ENCODE assay signal across 18 cellular contexts in genomic region chrX:154506483-154507332, GRCh38.
"Had no signal": no experiment of that assay in that cellular context is flagged by ENCODE, and none has a peak within 500 bp of the region (broad histone marks: within the 10 kb centered on the region; RNA-seq: fewer than 3 reads in every experiment).

No MANE protein-coding gene starts in this region.

- H3K27me3 ChIP-seq: colonic mucosa, sigmoid colon, thyroid gland had no signal

- H3K27ac ChIP-seq: colonic mucosa, sigmoid colon, thyroid gland had no signal

- H3K27me3 Mint-ChIP-seq: activated CD4-positive, alpha-beta T cell treated with anti-CD3 and anti-CD28 coated beads, Interleukin-2, amount 10 ng/mL, durations not matched to agents 7 days and 5 days; brain; central memory CD8-positive, alpha-beta T cell; memory B cell; naive thymus-derived CD8-positive, alpha-beta T cell; stimulated activated naive B cell treated with anti-CD40 and anti-IgM and Interleukin-4, amounts not matched to agents 10 μg/mL and 1 μg/mL and 100 μg/mL, for 72 hours had no signal

- H3K4me3 Mint-ChIP-seq: activated CD4-positive, alpha-beta T cell treated with anti-CD3 and anti-CD28 coated beads, Interleukin-2, amount 10 ng/mL, durations not matched to agents 7 days and 5 days; activated naive CD4-positive, alpha-beta T cell treated with anti-CD3 and anti-CD28 coated beads for 36 hours; activated T-cell treated with anti-CD3 and anti-CD28 coated beads, Interleukin-2, amount 50 U/mL, for 4 hours; brain; central memory CD8-positive, alpha-beta T cell; memory B cell; naive thymus-derived CD8-positive, alpha-beta T cell; stimulated activated naive B cell treated with anti-CD40 and anti-IgM and Interleukin-4, amounts not matched to agents 10 μg/mL and 1 μg/mL and 100 μg/mL, for 72 hours had no signal

- H3K4me1 ChIP-seq: colonic mucosa, sigmoid colon, thyroid gland had no signal

- ATAC-seq: activated CD4-positive, CD25-positive, alpha-beta regulatory T cell treated with anti-CD3 and anti-CD28 coated beads, Interleukin-2, amount 50 U/mL, for 24 hours; activated T-cell treated with anti-CD3 and anti-CD28 coated beads, Interleukin-2, amount 50 U/mL, for 4 hours; left ventricle myocardium superior; naive thymus-derived CD8-positive, alpha-beta T cell; stimulated activated naive B cell treated with anti-CD40 and anti-IgM and Interleukin-4, amounts not matched to agents 10 μg/mL and 1 μg/mL and 100 μg/mL, for 72 hours had no signal

- DNase-seq: activated CD4-positive, alpha-beta T cell treated with anti-CD3 and anti-CD28 coated beads, Interleukin-2, amount 10 ng/mL, durations not matched to agents 7 days and 5 days; activated CD8-positive, alpha-beta memory T cell treated with anti-CD3 and anti-CD28 coated beads, Interleukin-2, amount 50 U/mL, for 4 hours; activated naive CD4-positive, alpha-beta T cell treated with anti-CD3 and anti-CD28 coated beads for 36 hours; activated T-cell treated with anti-CD3 and anti-CD28 coated beads, Interleukin-2, amount 50 U/mL, for 4 hours; colonic mucosa; erythroblast; foreskin melanocyte; glutamatergic neuron; left ventricle myocardium superior; naive thymus-derived CD8-positive, alpha-beta T cell; sigmoid colon; stimulated activated naive B cell treated with anti-CD40 and anti-IgM and Interleukin-4, amounts not matched to agents 10 μg/mL and 1 μg/mL and 100 μg/mL, for 72 hours; T-helper 1 cell; thyroid gland had no signal

- H3K36me3 ChIP-seq: colonic mucosa had no signal

- H3K9me3 Mint-ChIP-seq: activated naive CD4-positive, alpha-beta T cell treated with anti-CD3 and anti-CD28 coated beads for 36 hours; activated T-cell treated with anti-CD3 and anti-CD28 coated beads, Interleukin-2, amount 50 U/mL, for 4 hours; central memory CD8-positive, alpha-beta T cell; memory B cell; stimulated activated naive B cell treated with anti-CD40 and anti-IgM and Interleukin-4, amounts not matched to agents 10 μg/mL and 1 μg/mL and 100 μg/mL, for 72 hours had no signal

- H3K4me3 ChIP-seq: colonic mucosa, sigmoid colon, thyroid gland had no signal

- H3K9me3 ChIP-seq: colonic mucosa, sigmoid colon, thyroid gland had no signal

- H3K4me1 Mint-ChIP-seq: brain had no signal

- H3K27ac Mint-ChIP-seq: activated CD4-positive, alpha-beta T cell treated with anti-CD3 and anti-CD28 coated beads, Interleukin-2, amount 10 ng/mL, durations not matched to agents 7 days and 5 days; activated naive CD4-positive, alpha-beta T cell treated with anti-CD3 and anti-CD28 coated beads for 36 hours; memory B cell; stimulated activated naive B cell treated with anti-CD40 and anti-IgM and Interleukin-4, amounts not matched to agents 10 μg/mL and 1 μg/mL and 100 μg/mL, for 72 hours had no signal
